14 cellular contexts compared by ENCODE assay signal in the genomic region with DNA sequence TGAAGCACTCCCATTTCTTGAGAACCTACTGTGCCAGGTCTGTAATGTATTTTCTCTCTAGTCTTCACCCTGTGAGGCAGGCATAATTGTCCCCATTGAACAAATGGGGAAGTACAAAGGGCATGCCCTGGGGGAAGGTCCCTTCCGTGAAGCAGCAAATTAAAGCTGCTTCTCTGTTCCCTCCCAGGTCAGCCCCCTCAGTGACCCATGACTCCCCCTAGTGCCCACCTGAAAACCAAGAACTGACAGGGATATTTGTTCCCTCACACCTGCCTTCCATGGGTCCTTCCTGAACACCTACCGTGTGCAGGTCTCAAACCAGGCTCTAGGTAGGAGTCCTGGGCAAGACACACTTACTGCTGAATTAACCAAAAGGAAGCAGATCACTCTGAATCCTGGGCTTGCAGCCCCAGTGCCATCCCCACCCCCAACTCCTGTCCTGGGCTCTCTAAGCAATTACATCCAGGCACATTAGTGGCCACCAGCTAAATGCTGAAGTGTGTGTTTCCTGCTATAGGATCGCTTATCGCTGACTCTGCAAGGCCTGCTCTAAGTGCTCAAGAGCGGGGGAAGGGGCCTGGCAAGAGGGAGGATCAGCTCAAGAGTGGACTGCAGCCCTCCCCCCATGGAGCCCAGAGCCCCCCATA.
A peak's percentile ranks its signal among the peaks of the same experiment; 100 is the strongest.
DNase-seq lines count a peak whose midpoint lies in the region; ATAC-seq and TF ChIP-seq lines count a peak whose summit lies in the region.
"Had no signal": no experiment of that assay in that cellular context is flagged by ENCODE, and none has a peak within 500 bp of the region (broad histone marks: within the 10 kb centered on the region; RNA-seq: fewer than 3 reads in every experiment).

No MANE protein-coding gene starts in this region.

- H3K9me3 ChIP-seq in IMR-90 (ENCODE audit: control insufficient read depth, insufficient read depth, low read length) (no peaks in the 10 kb centered on the region), OCI-LY7 (ENCODE audit: low read length) (no peaks in the 10 kb centered on the region), neural cell (ENCODE audit: low read length) (no peaks in the 10 kb centered on the region)
- H3K9me3 ChIP-seq: HAP-1 had no signal

- no peak overlapping the region for H4K8ac ChIP-seq in IMR-90 (ENCODE audit: low read depth in 2 of 2, low read length in 2 of 2)

- H2AK9ac ChIP-seq in IMR-90 (replicated peaks; ENCODE audit: low read depth, low read length, poor library complexity): peak overlapping the region; percentile 28

- no peak overlapping the region for H2BK20ac ChIP-seq in IMR-90 (ENCODE audit: low read depth, low read length)

- CTCF ChIA-PET in IMR-90 (lab: Yijun Ruan, JAX) (no interaction called here), OCI-LY7 (lab: Charles Lee; ENCODE audit: unreplicated experiment) (no interaction called here)

- TF ChIP-seq EP300 in neural cell (conservative IDR thresholded peaks at IDR 0.05; ENCODE audit: poor library complexity, severe bottlenecking): no peak

- no peak overlapping the region for H3K18ac ChIP-seq in IMR-90 (ENCODE audit: low read depth, low read length)

- no peaks in the 10 kb centered on the region for H3K9me2 ChIP-seq in OCI-LY7 (ENCODE audit: insufficient read depth, low read length)
- no peaks in the 10 kb centered on the region for H3K9me2 ChIP-seq in neural cell (ENCODE audit: insufficient read depth, low read length)

- no peak overlapping the region for H3K23ac ChIP-seq in IMR-90 (ENCODE audit: low read depth, low read length)

- no peaks in the 10 kb centered on the region for H3K36me3 ChIP-seq in IMR-90 (ENCODE audit: control insufficient read depth, insufficient read depth, low read length)
- H3K36me3 ChIP-seq in OCI-LY7 (ENCODE audit: insufficient read depth, low read length): no peaks in the 10 kb centered on the region
- H3K36me3 ChIP-seq in neural cell (ENCODE audit: insufficient read depth, low read length): no peaks in the 10 kb centered on the region
- H3K36me3 ChIP-seq: HAP-1, tibial nerve had no signal

- no peak for TF ChIP-seq RAD21 in IMR-90 (IDR thresholded peaks at IDR 0.05; ENCODE audit: low read length)
- TF ChIP-seq RAD21 in neural cell (conservative IDR thresholded peaks at IDR 0.05): no peak

- ATAC-seq in IMR-90 (ENCODE audit: low read depth): no peak

- no peaks in the 10 kb centered on the region for H3K9me1 ChIP-seq in IMR-90 (ENCODE audit: insufficient read depth, low read length)

- no peak overlapping the region for H4K5ac ChIP-seq in IMR-90 (ENCODE audit: low read depth, low read length)

- BruUV-seq in IMR-90 (replicated peaks; lab: Mats Ljungman, UMichigan): no TSS peak
- no TSS peak for BruUV-seq in OCI-LY7 (replicated peaks; lab: Mats Ljungman, UMichigan)

- no peak overlapping the region for H2BK5ac ChIP-seq in IMR-90 (ENCODE audit: low read depth, low read length, poor library complexity, severe bottlenecking)

- no peak for TF ChIP-seq CTCF in IMR-90 (conservative IDR thresholded peaks at IDR 0.05; ENCODE audit: low read depth, low read length)
- TF ChIP-seq CTCF in OCI-LY7 (conservative IDR thresholded peaks at IDR 0.05; ENCODE audit: low read length): peak; percentile 67
- peak; percentile 16 for TF ChIP-seq CTCF in neural cell (IDR thresholded peaks at IDR 0.05; ENCODE audit: poor library complexity, severe bottlenecking)

- no peaks in the 10 kb centered on the region for H3K79me1 ChIP-seq in IMR-90 (ENCODE audit: low read depth in 1 of 2, low read length in 2 of 2)

- no peak overlapping the region for H3K14ac ChIP-seq in IMR-90 (replicated peaks; ENCODE audit: low read depth, low read length)

- in situ Hi-C loops in IMR-90 (cut with MboI; ENCODE audit: low sequenced_read_pairs): no loop called here

- H3K9ac ChIP-seq in IMR-90 (ENCODE audit: low read depth, low read length) (no peak overlapping the region), neural cell (ENCODE audit: low read length) (no peak overlapping the region)

- H4K20me1 ChIP-seq in IMR-90 (ENCODE audit: insufficient read depth, low read length): no peaks in the 10 kb centered on the region
- no peaks in the 10 kb centered on the region for H4K20me1 ChIP-seq in OCI-LY7 (ENCODE audit: insufficient read depth, low read length)
- no peaks in the 10 kb centered on the region for H4K20me1 ChIP-seq in neural cell (ENCODE audit: insufficient read depth)

- H4K91ac ChIP-seq in IMR-90 (ENCODE audit: insufficient read depth, low read depth, low read length): no peak overlapping the region

- POLR2A ChIA-PET in IMR-90 (lab: Charles Lee; ENCODE audit: unreplicated experiment) (no interaction called here), OCI-LY7 (lab: Charles Lee) (no interaction called here)

- H3K4me3 ChIP-seq in IMR-90 (ENCODE audit: insufficient read depth, low read depth, low read length) (no peak overlapping the region), OCI-LY7 (ENCODE audit: low read depth, low read length, poor library complexity, severe bottlenecking) (no peak overlapping the region), neural cell (ENCODE audit: low read length) (no peak overlapping the region)
- H3K4me3 ChIP-seq: HAP-1, tibial nerve had no signal

- H3F3A ChIP-seq in neural cell (ENCODE audit: insufficient read depth, low read length, poor library complexity, severe bottlenecking): no peaks in the 10 kb centered on the region

- H3K27ac ChIP-seq in IMR-90 (ENCODE audit: insufficient read depth, low read length): no peak overlapping the region
- H3K27ac ChIP-seq in OCI-LY7 (ENCODE audit: low read depth, low read length, poor library complexity, severe bottlenecking): no peak overlapping the region
- H3K27ac ChIP-seq in neural cell (ENCODE audit: low read length): no peak overlapping the region
- H3K27ac ChIP-seq: tibial nerve had no signal

- no peak overlapping the region for H2AFZ ChIP-seq in IMR-90 (replicated peaks; ENCODE audit: low read length, poor library complexity)
- no peak overlapping the region for H2AFZ ChIP-seq in OCI-LY7 (ENCODE audit: low read length)
- no peak overlapping the region for H2AFZ ChIP-seq in neural cell (ENCODE audit: low read depth, low read length)

- peak; percentile 35 to 58 for DNase-seq in NCI-H2081 (lab: John Stamatoyannopoulos, UW)
- no peak for DNase-seq in NCI-H2081 treated with DMSO at 0.1 percent for 48 hours (lab: John Stamatoyannopoulos, UW)
- DNase-seq in IMR-90: no peak
- DNase-seq in OCI-LY7 (ENCODE audit: low spot score): peak; percentile 28
- DNase-seq in C1 segment of cervical spinal cord (lab: John Stamatoyannopoulos, UW): no peak
- no peak for DNase-seq in germinal center (ENCODE audit: low spot score)
- DNase-seq in activated CD4-positive, CD25-positive, alpha-beta regulatory T cell treated with anti-CD3 and anti-CD28 coated beads, Interleukin-2, amount 50 U/mL, for 72 hours: no peak
- DNase-seq: activated CD4-positive, alpha-beta T cell treated with anti-CD3 and anti-CD28 coated beads, Interleukin-2, amount 50 U/mL, for 1 hour; immature natural killer cell; nucleus accumbens; stimulated activated CD4-positive, alpha-beta T cell treated with anti-CD3 and anti-CD28 coated beads, Interleukin-4, amount 100 ng/mL, for 4 hours had no signal

- 0% methylated on average over 1 of the region's 5 CpGs; no CpG with 5 or more reads in 1 of the 2 experiments for WGBS in IMR-90 (ENCODE audit: extremely low coverage in 2 of 2, insufficient read length in 1 of 2), 2 experiments

- no peak overlapping the region for H2BK120ac ChIP-seq in IMR-90 (ENCODE audit: low read depth, low read length)

- H3K4me1 ChIP-seq in IMR-90 (ENCODE audit: control insufficient read depth, insufficient read depth, low read length): no peaks in the 10 kb centered on the region
- no peaks in the 10 kb centered on the region for H3K4me1 ChIP-seq in OCI-LY7 (ENCODE audit: insufficient read depth, low read length, poor library complexity, severe bottlenecking)
- H3K4me1 ChIP-seq: HAP-1, tibial nerve had no signal

- intact Hi-C loops in IMR-90 (cut with micrococcal nuclease) (no loop called here), OCI-LY7 (cut with micrococcal nuclease; ENCODE audit: unreplicated experiment) (no loop called here)

- no peak for TF ChIP-seq POLR2A in IMR-90 (IDR thresholded peaks at IDR 0.05; ENCODE audit: low read depth, low read length)

- H3K4ac ChIP-seq in IMR-90 (ENCODE audit: low read depth, low read length): no peak overlapping the region

- dilution Hi-C loops in IMR-90 (cut with HindIII; ENCODE audit: low sequenced_read_pairs, unreplicated experiment): no loop called here

- no peak overlapping the region for H3K56ac ChIP-seq in IMR-90 (ENCODE audit: extremely low read depth, insufficient read depth, low read length)

- H3K27me3 ChIP-seq in IMR-90 (ENCODE audit: control insufficient read depth, insufficient read depth, low read length) (peaks cover 4% of the 10 kb centered on the region), neural cell (ENCODE audit: insufficient read depth, low read depth, low read length) (no peaks in the 10 kb centered on the region)
- H3K27me3 ChIP-seq: tibial nerve had no signal

- no peaks in the 10 kb centered on the region for H3K79me2 ChIP-seq in OCI-LY7 (ENCODE audit: insufficient read depth, low read depth, low read length)
- no peaks in the 10 kb centered on the region for H3K79me2 ChIP-seq in neural cell (replicated peaks; ENCODE audit: insufficient read depth, low read length)

- no peak overlapping the region for H3K4me2 ChIP-seq in IMR-90 (ENCODE audit: low read depth, low read length)
- H3K4me2 ChIP-seq in OCI-LY7 (ENCODE audit: low read length): no peak overlapping the region
- H3K4me2 ChIP-seq in neural cell (ENCODE audit: low read length): no peak overlapping the region

- H2AK5ac ChIP-seq in IMR-90 (ENCODE audit: low read depth, low read length): no peak overlapping the region

- no peak overlapping the region for H2BK15ac ChIP-seq in IMR-90 (ENCODE audit: low read depth, low read length)

TF ChIP-seq in IMR-90, 13 proteins besides CTCF, POLR2A, EP300 and RAD21 (continues in another document):
- TF ChIP-seq MAFK (IDR thresholded peaks at IDR 0.05; ENCODE audit: low read depth, low read length) (no peak), MAZ (IDR thresholded peaks at IDR 0.05; ENCODE audit: borderline replicate concordance, low read depth, low read length) (no peak), SMC3 (IDR thresholded peaks at IDR 0.05; ENCODE audit: low read depth, low read length) (no peak), CHD1 (IDR thresholded peaks at IDR 0.05; ENCODE audit: low read depth, low read length) (no peak), CEBPB (IDR thresholded peaks at IDR 0.05; ENCODE audit: low read depth, low read length) (no peak)

Comparison
In these comparisons a context has a peak if more than half of its experiments do, and no peak if none do; other contexts are left out.
1. DNase-seq: peak in NCI-H2081 (2 of 2) and OCI-LY7 (single experiment); none in NCI-H2081 treated with DMSO at 0.1 percent for 48 hours (single experiment), IMR-90 (single experiment), C1 segment of cervical spinal cord (0 of 14), germinal center (single experiment) and activated CD4-positive, CD25-positive, alpha-beta regulatory T cell treated with anti-CD3 and anti-CD28 coated beads, Interleukin-2, amount 50 U/mL, for 72 hours (single experiment).